Comparison of ENCODE assay signal across 8 cellular contexts in the genomic region with DNA sequence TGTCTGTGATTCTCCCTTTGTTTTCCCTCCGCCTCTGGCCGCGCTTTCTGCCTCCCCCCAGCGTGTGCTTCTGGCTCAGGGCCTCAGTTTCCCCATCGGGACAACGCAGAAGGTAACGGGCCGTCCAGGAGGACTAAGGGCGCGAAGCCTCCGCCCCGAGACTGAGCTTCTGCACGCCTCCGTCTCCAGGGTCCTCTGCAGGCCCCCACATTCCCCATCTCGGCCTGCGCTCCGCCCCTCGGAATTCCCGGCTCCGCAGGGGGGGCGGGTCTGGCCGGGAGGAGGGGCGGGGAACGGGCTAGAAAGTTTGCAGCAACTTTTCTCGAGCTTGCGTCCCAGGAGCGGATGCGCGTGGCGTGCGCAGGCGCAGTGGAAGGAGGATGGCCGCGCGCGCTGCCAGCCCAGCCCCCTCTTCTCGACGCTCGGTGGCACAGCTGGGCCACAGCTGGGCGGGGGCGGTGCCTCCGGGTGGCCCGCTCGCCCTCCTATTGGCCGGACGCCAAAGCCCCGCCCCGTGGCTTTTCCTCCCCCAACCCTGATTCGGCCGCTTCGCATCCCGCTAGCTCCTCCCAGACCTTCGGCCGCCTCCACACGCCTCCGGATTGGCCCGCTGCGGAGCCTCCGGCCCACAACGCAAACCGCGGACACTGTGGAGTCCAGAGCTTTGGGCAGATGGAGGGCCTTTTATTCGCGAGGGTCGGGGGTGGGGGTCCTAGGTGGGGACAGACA.
DNase-seq lines count a peak whose midpoint lies in the region; ATAC-seq and TF ChIP-seq lines count a peak whose summit lies in the region.

A gene (minus strand): TSS at position 199 of the 729 bp plus-strand sequence. CDS start 408 bp downstream, outside the sequence.

- TF ChIP-seq CTCF in retinal pigment epithelial cell (conservative IDR thresholded peaks at IDR 0.05; ENCODE audit: low read depth, low read length): no peak

- peak; percentile 96 to 98 for DNase-seq in NCI-H187 (lab: John Stamatoyannopoulos, UW)
- peak; percentile 98 for DNase-seq in T1000 (lab: John Stamatoyannopoulos, UW)
- DNase-seq in astrocyte of the hippocampus (ENCODE audit: low read depth, low spot score): peak; percentile 99
- DNase-seq in hippocampal formation (lab: John Stamatoyannopoulos, UW): peak; percentile 93
- peak; percentile 80 for DNase-seq in retinal pigment epithelial cell (ENCODE audit: low read depth)
- DNase-seq in SKM-1 (lab: John Stamatoyannopoulos, UW; ENCODE audit: unreplicated experiment): no peak

- H3K4me3 ChIP-seq in retinal pigment epithelial cell (ENCODE audit: low read length): peak within 1 kb of the TSS; percentile 77

- ATAC-seq in GM18499 (IDR thresholded peaks at IDR 0.05; ENCODE audit: insufficient read depth, unreplicated experiment) (peak; percentile 44), HG02885 (IDR thresholded peaks at IDR 0.05; ENCODE audit: poor library complexity, unreplicated experiment) (peak; percentile 65)
